20 cellular contexts compared by ENCODE assay signal in genomic region chr9:21001581-21001980, GRCh38. TPM values are rescaled to one million over a fixed set of nuclear protein-coding genes. Genes with fewer than 3 reads are reported as not detected.
DNase-seq lines count a peak whose midpoint lies in the region; ATAC-seq and TF ChIP-seq lines count a peak whose summit lies in the region.
"Had no signal": no experiment of that assay in that cellular context is flagged by ENCODE, and none has a peak within 500 bp of the region (broad histone marks: within the 10 kb centered on the region; RNA-seq: fewer than 3 reads in every experiment).

No MANE protein-coding gene starts in this region.

- no peaks in the 10 kb centered on the region for H3K9me3 Mint-ChIP-seq in activated CD8-positive, alpha-beta memory T cell treated with anti-CD3 and anti-CD28 coated beads, Interleukin-2, amount 10 ng/mL, durations not matched to agents 7 days and 5 days (ENCODE audit: low read depth)
- H3K9me3 Mint-ChIP-seq in activated naive CD8-positive, alpha-beta T cell treated with anti-CD3 and anti-CD28 coated beads, Interleukin-2, amount 10 ng/mL, durations not matched to agents 7 days and 5 days: peaks cover 6% of the 10 kb centered on the region

- H3K4me1 Mint-ChIP-seq in activated CD8-positive, alpha-beta memory T cell treated with anti-CD3 and anti-CD28 coated beads, Interleukin-2, amount 10 ng/mL, durations not matched to agents 7 days and 5 days: peaks cover 21% of the 10 kb centered on the region
- H3K4me1 Mint-ChIP-seq in activated naive CD8-positive, alpha-beta T cell treated with anti-CD3 and anti-CD28 coated beads, Interleukin-2, amount 10 ng/mL, durations not matched to agents 7 days and 5 days: peaks cover 23% of the 10 kb centered on the region

- peak; percentile 53 for ATAC-seq in activated CD8-positive, alpha-beta memory T cell treated with anti-CD3 and anti-CD28 coated beads, Interleukin-2, amount 10 ng/mL, durations not matched to agents 7 days and 5 days
- peak; percentile 61 for ATAC-seq in activated naive CD8-positive, alpha-beta T cell treated with anti-CD3 and anti-CD28 coated beads, Interleukin-2, amount 10 ng/mL, durations not matched to agents 7 days and 5 days (ENCODE audit: low read depth)
- ATAC-seq in HG02970 (IDR thresholded peaks at IDR 0.05; ENCODE audit: low FRiP score, unreplicated experiment) (no peak), HG02870 (IDR thresholded peaks at IDR 0.05; ENCODE audit: unreplicated experiment) (no peak)
- ATAC-seq: heart right ventricle, upper lobe of right lung had no signal

- CTCF ChIA-PET in activated CD8-positive, alpha-beta memory T cell treated with anti-CD3 and anti-CD28 coated beads, Interleukin-2, amount 10 ng/mL, durations not matched to agents 7 days and 5 days (lab: Charles Lee): no interaction called here

- H3K36me3 Mint-ChIP-seq in activated CD8-positive, alpha-beta memory T cell treated with anti-CD3 and anti-CD28 coated beads, Interleukin-2, amount 10 ng/mL, durations not matched to agents 7 days and 5 days: peaks cover 62% of the 10 kb centered on the region
- peaks cover 63% of the 10 kb centered on the region for H3K36me3 Mint-ChIP-seq in activated naive CD8-positive, alpha-beta T cell treated with anti-CD3 and anti-CD28 coated beads, Interleukin-2, amount 10 ng/mL, durations not matched to agents 7 days and 5 days

- no peak overlapping the region for H2AFZ ChIP-seq in Loucy (ENCODE audit: low read length)

- H3K27ac Mint-ChIP-seq in activated CD8-positive, alpha-beta memory T cell treated with anti-CD3 and anti-CD28 coated beads, Interleukin-2, amount 10 ng/mL, durations not matched to agents 7 days and 5 days: peak overlapping the region; percentile 48
- peak overlapping the region; percentile 56 for H3K27ac Mint-ChIP-seq in activated naive CD8-positive, alpha-beta T cell treated with anti-CD3 and anti-CD28 coated beads, Interleukin-2, amount 10 ng/mL, durations not matched to agents 7 days and 5 days
- H3K27ac Mint-ChIP-seq: H9 had no signal

- peak overlapping the region; percentile 27 for H3K4me2 ChIP-seq in Loucy (ENCODE audit: low read depth, low read length, poor library complexity, severe bottlenecking)
- H3K4me2 ChIP-seq: KMS-11 had no signal

- no peak overlapping the region for H3K4me3 Mint-ChIP-seq in activated CD8-positive, alpha-beta memory T cell treated with anti-CD3 and anti-CD28 coated beads, Interleukin-2, amount 10 ng/mL, durations not matched to agents 7 days and 5 days
- no peak overlapping the region for H3K4me3 Mint-ChIP-seq in activated naive CD8-positive, alpha-beta T cell treated with anti-CD3 and anti-CD28 coated beads, Interleukin-2, amount 10 ng/mL, durations not matched to agents 7 days and 5 days
- H3K4me3 Mint-ChIP-seq: H9 had no signal

- H3K4me1 ChIP-seq in Loucy (ENCODE audit: insufficient read depth, low read length, poor library complexity, severe bottlenecking) (peaks cover 19% of the 10 kb centered on the region), spleen (peaks cover 0 to 14% (median 7%) of the 10 kb centered on the region in 6 donors)
- H3K4me1 ChIP-seq: BE2C, heart right ventricle, SJCRH30, upper lobe of right lung had no signal

- peaks cover 9% of the 10 kb centered on the region; the same call in 1 of the 2 replicates for H3F3A ChIP-seq in Loucy (ENCODE audit: low read depth)

- no peak for TF ChIP-seq POLR2A in spleen (IDR thresholded peaks at IDR 0.05)

- no peaks in the 10 kb centered on the region for H3K27me3 Mint-ChIP-seq in activated CD8-positive, alpha-beta memory T cell treated with anti-CD3 and anti-CD28 coated beads, Interleukin-2, amount 10 ng/mL, durations not matched to agents 7 days and 5 days
- H3K27me3 Mint-ChIP-seq in activated naive CD8-positive, alpha-beta T cell treated with anti-CD3 and anti-CD28 coated beads, Interleukin-2, amount 10 ng/mL, durations not matched to agents 7 days and 5 days: no peaks in the 10 kb centered on the region

- H3K4me3 ChIP-seq in Loucy (ENCODE audit: low read length, poor library complexity, severe bottlenecking) (no peak overlapping the region), spleen (no peak overlapping the region)
- H3K4me3 ChIP-seq: heart right ventricle, SJCRH30, upper lobe of right lung had no signal

- H3K9me3 ChIP-seq in Loucy (ENCODE audit: insufficient read depth, low read depth, low read length): peaks cover 15% of the 10 kb centered on the region
- peaks cover 0 to 20% (median 15%) of the 10 kb centered on the region in 8 donors for H3K9me3 ChIP-seq in spleen
- H3K9me3 ChIP-seq: BE2C, SJCRH30, upper lobe of right lung had no signal

- H3K27me3 ChIP-seq in Loucy (ENCODE audit: insufficient read depth, low read length, poor library complexity, severe bottlenecking) (no peaks in the 10 kb centered on the region), spleen (replicated peaks in 1 of 7) (no peaks in the 10 kb centered on the region)
- H3K27me3 ChIP-seq: BE2C, heart right ventricle, SJCRH30, upper lobe of right lung had no signal

- H4K20me1 ChIP-seq in Loucy (ENCODE audit: insufficient read depth, low read length, poor library complexity, severe bottlenecking): no peaks in the 10 kb centered on the region

- H3K9ac ChIP-seq in Loucy (ENCODE audit: low read depth, low read length, poor library complexity, severe bottlenecking): no peak overlapping the region
- H3K9ac ChIP-seq: KMS-11 had no signal

- intact Hi-C loops in spleen (cut with DNase I; ENCODE audit: low total_unique reads): no loop called here

- POLR2A ChIA-PET in activated naive CD8-positive, alpha-beta T cell treated with anti-CD3 and anti-CD28 coated beads, Interleukin-2, amount 10 ng/mL, durations not matched to agents 7 days and 5 days (lab: Charles Lee): interaction anchor here (0.9 kb wide), 1 partner anchor 29 kb away, joined by 5 read pairs; the partner anchor contains the start of gene HACD4

- TF ChIP-seq CTCF in Loucy (conservative IDR thresholded peaks at IDR 0.05; ENCODE audit: low read length) (no peak), spleen (IDR thresholded peaks at IDR 0.05 in 8 of 11, conservative IDR thresholded peaks at IDR 0.05 in 3 of 11) (no peak)

- H3K79me2 ChIP-seq in Loucy (ENCODE audit: insufficient read depth, low read length): no peaks in the 10 kb centered on the region

- H3K36me3 ChIP-seq in Loucy (ENCODE audit: insufficient read depth, low read length) (no peaks in the 10 kb centered on the region; the same call in 1 of the 2 replicates), spleen (peaks cover 0 to 62% (median 14%) of the 10 kb centered on the region in 6 donors)
- H3K36me3 ChIP-seq: BE2C had no signal

- H3K9me2 ChIP-seq in Loucy (replicated peaks; ENCODE audit: low read depth, low read length): no peaks in the 10 kb centered on the region

- no peak for DNase-seq in activated CD8-positive, alpha-beta memory T cell treated with anti-CD3 and anti-CD28 coated beads, Interleukin-2, amount 10 ng/mL, durations not matched to agents 7 days and 5 days
- DNase-seq in activated CD8-positive, alpha-beta memory T cell treated with anti-CD3 and anti-CD28 coated beads, Interleukin-2, amount 50 U/mL, for 48 hours: no peak
- DNase-seq in activated naive CD8-positive, alpha-beta T cell treated with anti-CD3 and anti-CD28 coated beads, Interleukin-2, amount 10 ng/mL, durations not matched to agents 7 days and 5 days: no peak
- DNase-seq in spleen (no peak), NCI-H446 treated with DMSO at 0.1 percent for 48 hours (lab: John Stamatoyannopoulos, UW) (no peak)
- DNase-seq: BE2C, Calu3, H9, heart right ventricle, mammary epithelial cell, NCI-H510A treated with DMSO at 0.1 percent for 48 hours, nucleus accumbens, SJCRH30, upper lobe of right lung had no signal

- WGBS in spleen, 5 donors: 1 to 6% (median 3%) methylated on average over 1 of the region's 1 CpG

- H3K27ac ChIP-seq in spleen: peak overlapping the region in 6 of 8 donors; percentile 0 to 52 (median 14)
- H3K27ac ChIP-seq: epithelial cell of prostate, KMS-11, SJCRH30, upper lobe of right lung had no signal

RNA-seq across cellular contexts. Expression of gene HACD4, which starts 29.9 kb away (rescaled TPM):
- 10 to 100 TPM; 10.1 to 12.9 TPM for total RNA-seq in activated CD8-positive, alpha-beta memory T cell treated with anti-CD3 and anti-CD28 coated beads, Interleukin-2, amount 10 ng/mL, durations not matched to agents 7 days and 5 days
- 10 to 100 TPM; 16.6 to 17.5 TPM for total RNA-seq in activated naive CD8-positive, alpha-beta T cell treated with anti-CD3 and anti-CD28 coated beads, Interleukin-2, amount 10 ng/mL, durations not matched to agents 7 days and 5 days
- 10 to 100 TPM in 2 of 7 donors, 1 to 10 TPM in 5; 5.9 to 18.0 (median 7.9) TPM for total RNA-seq in spleen
- 1 to 10 TPM; 1.6 to 3.0 (median 2.4) TPM for polyA plus RNA-seq in spleen
- total RNA-seq: Daoy, SJCRH30 had no signal

Comparison
In these comparisons a context has a peak if more than half of its experiments do, and no peak if none do; other contexts are left out.
1. ATAC-seq: peak in activated CD8-positive, alpha-beta memory T cell treated with anti-CD3 and anti-CD28 coated beads, Interleukin-2, amount 10 ng/mL, durations not matched to agents 7 days and 5 days (single experiment) and activated naive CD8-positive, alpha-beta T cell treated with anti-CD3 and anti-CD28 coated beads, Interleukin-2, amount 10 ng/mL, durations not matched to agents 7 days and 5 days (single experiment); none in HG02970 (single experiment) and HG02870 (single experiment).